1 cellular context compared by ENCODE assay signal in genomic region chr9:125906144-125906543, GRCh38.
TF ChIP-seq lines count a peak whose summit lies in the region.

No MANE protein-coding gene starts in this region.

TF ChIP-seq in IMR-90, 13 proteins besides CTCF, POLR2A, EP300 and RAD21 (continued from another document):
- TF ChIP-seq USF2 (IDR thresholded peaks at IDR 0.05; ENCODE audit: low read depth, low read length), result no peak
- TF ChIP-seq RFX5 (IDR thresholded peaks at IDR 0.05; ENCODE audit: low read depth, low read length), result no peak
- TF ChIP-seq, protein P1, sequence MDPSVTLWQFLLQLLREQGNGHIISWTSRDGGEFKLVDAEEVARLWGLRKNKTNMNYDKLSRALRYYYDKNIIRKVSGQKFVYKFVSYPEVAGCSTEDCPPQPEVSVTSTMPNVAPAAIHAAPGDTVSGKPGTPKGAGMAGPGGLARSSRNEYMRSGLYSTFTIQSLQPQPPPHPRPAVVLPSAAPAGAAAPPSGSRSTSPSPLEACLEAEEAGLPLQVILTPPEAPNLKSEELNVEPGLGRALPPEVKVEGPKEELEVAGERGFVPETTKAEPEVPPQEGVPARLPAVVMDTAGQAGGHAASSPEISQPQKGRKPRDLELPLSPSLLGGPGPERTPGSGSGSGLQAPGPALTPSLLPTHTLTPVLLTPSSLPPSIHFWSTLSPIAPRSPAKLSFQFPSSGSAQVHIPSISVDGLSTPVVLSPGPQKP (IDR thresholded peaks at IDR 0.05; ENCODE audit: borderline replicate concordance, low read depth, low read length), result no peak
- TF ChIP-seq FOS (IDR thresholded peaks at IDR 0.05; ENCODE audit: low read depth, low read length), result no peak
- TF ChIP-seq CEBPB (IDR thresholded peaks at IDR 0.05; ENCODE audit: low read depth, low read length), result no peak
- TF ChIP-seq SMC3 (IDR thresholded peaks at IDR 0.05; ENCODE audit: low read depth, low read length), result no peak
- TF ChIP-seq MAZ (IDR thresholded peaks at IDR 0.05; ENCODE audit: borderline replicate concordance, low read depth, low read length), result no peak
- no peak for TF ChIP-seq BHLHE40 (IDR thresholded peaks at IDR 0.05; ENCODE audit: low read depth, low read length)
- no peak for TF ChIP-seq RCOR1 (IDR thresholded peaks at IDR 0.05; ENCODE audit: insufficient replicate concordance, low read length)
- no peak for TF ChIP-seq MXI1 (IDR thresholded peaks at IDR 0.05; ENCODE audit: borderline replicate concordance, low read depth, low read length)
- TF ChIP-seq MAFK (IDR thresholded peaks at IDR 0.05; ENCODE audit: low read depth, low read length), result no peak
- TF ChIP-seq NFE2L2 (IDR thresholded peaks at IDR 0.05; ENCODE audit: low read depth, low read length), result no peak
